In the genomic region with DNA sequence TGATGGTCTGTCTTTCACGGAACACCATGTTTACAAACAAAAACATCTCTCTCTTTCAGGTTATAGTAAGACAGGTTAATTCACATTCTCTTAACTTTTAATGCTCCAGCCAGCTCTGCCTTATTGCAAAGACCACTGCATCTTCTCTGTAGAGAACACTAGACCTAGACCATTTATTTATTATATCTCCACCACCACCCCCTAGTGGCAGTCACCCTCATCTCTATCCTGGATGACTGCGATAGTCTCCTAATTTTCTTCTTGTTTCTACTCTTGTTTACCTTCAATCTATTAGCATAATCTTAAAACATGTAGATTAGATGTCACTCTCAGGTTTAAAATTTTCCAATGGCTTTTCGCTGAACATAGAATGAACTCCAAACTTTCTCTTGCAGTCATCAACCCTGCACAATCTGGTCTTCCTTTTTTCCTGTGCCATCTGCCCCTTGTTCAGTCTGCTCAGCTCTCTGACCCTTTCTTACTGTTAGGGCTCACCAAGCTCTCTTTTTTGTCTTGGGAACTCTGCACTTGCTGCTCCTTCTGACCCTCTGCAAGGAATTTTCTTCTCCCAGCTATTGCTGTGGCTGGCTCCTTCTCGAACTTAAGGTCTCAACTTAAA, we compare ENCODE assay signal across 8 cellular contexts.
A peak's percentile ranks its signal among the peaks of the same experiment; 100 is the strongest.
DNase-seq lines count a peak whose midpoint lies in the region; ATAC-seq and TF ChIP-seq lines count a peak whose summit lies in the region.

No MANE protein-coding gene starts in this region.

- peaks cover 7% of the 10 kb centered on the region for H3K27me3 Mint-ChIP-seq in activated CD8-positive, alpha-beta memory T cell treated with anti-CD3 and anti-CD28 coated beads, Interleukin-2, amount 10 ng/mL, durations not matched to agents 7 days and 5 days

- H3K4me3 Mint-ChIP-seq in activated CD8-positive, alpha-beta memory T cell treated with anti-CD3 and anti-CD28 coated beads, Interleukin-2, amount 10 ng/mL, durations not matched to agents 7 days and 5 days: no peak overlapping the region

- no peak for TF ChIP-seq EP300 in sigmoid colon (IDR thresholded peaks at IDR 0.05)

- CTCF ChIA-PET in activated CD8-positive, alpha-beta memory T cell treated with anti-CD3 and anti-CD28 coated beads, Interleukin-2, amount 10 ng/mL, durations not matched to agents 7 days and 5 days (lab: Charles Lee): interaction anchor here (1.1 to 2.6 kb wide), 2 partner anchors 77 to 85 kb away, joined by 3 to 12 read pairs; no protein-coding TSS in a partner anchor

- intact Hi-C loops in sigmoid colon (cut with DNase I): loop anchor here (2.0 kb wide), 1 partner anchor 76 kb away; no protein-coding TSS in a partner anchor

- H3K9me3 ChIP-seq in Peyer's patch (no peaks in the 10 kb centered on the region), sigmoid colon (no peaks in the 10 kb centered on the region)

- H3K27ac ChIP-seq in Peyer's patch (no peak overlapping the region), sigmoid colon (no peak overlapping the region)

- peak; percentile 43 for DNase-seq in activated CD8-positive, alpha-beta memory T cell treated with anti-CD3 and anti-CD28 coated beads, Interleukin-2, amount 10 ng/mL, durations not matched to agents 7 days and 5 days
- no peak for DNase-seq in activated CD8-positive, alpha-beta memory T cell treated with anti-CD3 and anti-CD28 coated beads, Interleukin-2, amount 50 U/mL, for 48 hours
- DNase-seq in Peyer's patch (no peak), fibroblast of peridontal ligament (ENCODE audit: extremely low read depth) (peak; percentile 31), sigmoid colon (no peak)
- DNase-seq in activated T-cell treated with anti-CD3 and anti-CD28 coated beads, Interleukin-2, amount 50 U/mL, for 1 hour: no peak

- TF ChIP-seq POLR2A in Peyer's patch (IDR thresholded peaks at IDR 0.05): no peak
- no peak for TF ChIP-seq POLR2A in sigmoid colon (IDR thresholded peaks at IDR 0.05)

- H3K36me3 Mint-ChIP-seq in activated CD8-positive, alpha-beta memory T cell treated with anti-CD3 and anti-CD28 coated beads, Interleukin-2, amount 10 ng/mL, durations not matched to agents 7 days and 5 days: no peaks in the 10 kb centered on the region

- H3K36me3 ChIP-seq in Peyer's patch: no peaks in the 10 kb centered on the region
- H3K36me3 ChIP-seq in sigmoid colon: no peaks in the 10 kb centered on the region

- TF ChIP-seq CTCF in Peyer's patch (IDR thresholded peaks at IDR 0.05) (peak in 4 of 6 experiments; percentile 24 to 49 (median 44)), sigmoid colon (IDR thresholded peaks at IDR 0.05) (peak in 3 of 4 experiments; percentile 48 to 51 (median 50))

- WGBS in sigmoid colon, 2 donors: 25 to 45% methylated on average over 4 of the region's 4 CpGs

- H3K27me3 ChIP-seq in Peyer's patch (no peaks in the 10 kb centered on the region), sigmoid colon (no peaks in the 10 kb centered on the region)

- H3K4me3 ChIP-seq in Peyer's patch: no peak overlapping the region
- no peak overlapping the region for H3K4me3 ChIP-seq in sigmoid colon

- H3K4me1 Mint-ChIP-seq in activated CD8-positive, alpha-beta memory T cell treated with anti-CD3 and anti-CD28 coated beads, Interleukin-2, amount 10 ng/mL, durations not matched to agents 7 days and 5 days: no peaks in the 10 kb centered on the region

- no peak overlapping the region for H3K27ac Mint-ChIP-seq in activated CD8-positive, alpha-beta memory T cell treated with anti-CD3 and anti-CD28 coated beads, Interleukin-2, amount 10 ng/mL, durations not matched to agents 7 days and 5 days

- H3K9me3 Mint-ChIP-seq in activated CD8-positive, alpha-beta memory T cell treated with anti-CD3 and anti-CD28 coated beads, Interleukin-2, amount 10 ng/mL, durations not matched to agents 7 days and 5 days (ENCODE audit: low read depth): no peaks in the 10 kb centered on the region

- no peaks in the 10 kb centered on the region for H3K4me1 ChIP-seq in Peyer's patch
- no peaks in the 10 kb centered on the region for H3K4me1 ChIP-seq in sigmoid colon

- ATAC-seq in activated CD8-positive, alpha-beta memory T cell treated with anti-CD3 and anti-CD28 coated beads, Interleukin-2, amount 10 ng/mL, durations not matched to agents 7 days and 5 days: no peak
- ATAC-seq in HG03342 (IDR thresholded peaks at IDR 0.05; ENCODE audit: unreplicated experiment) (peak; percentile 65), HG03175 (IDR thresholded peaks at IDR 0.05; ENCODE audit: unreplicated experiment) (no peak)

Comparison
In these comparisons a context has a peak if more than half of its experiments do, and no peak if none do; other contexts are left out.
1. DNase-seq: peak in activated CD8-positive, alpha-beta memory T cell treated with anti-CD3 and anti-CD28 coated beads, Interleukin-2, amount 10 ng/mL, durations not matched to agents 7 days and 5 days (single experiment) and fibroblast of peridontal ligament (single experiment); none in activated CD8-positive, alpha-beta memory T cell treated with anti-CD3 and anti-CD28 coated beads, Interleukin-2, amount 50 U/mL, for 48 hours (single experiment), Peyer's patch (0 of 3), sigmoid colon (single experiment) and activated T-cell treated with anti-CD3 and anti-CD28 coated beads, Interleukin-2, amount 50 U/mL, for 1 hour (single experiment).